In the genomic region with DNA sequence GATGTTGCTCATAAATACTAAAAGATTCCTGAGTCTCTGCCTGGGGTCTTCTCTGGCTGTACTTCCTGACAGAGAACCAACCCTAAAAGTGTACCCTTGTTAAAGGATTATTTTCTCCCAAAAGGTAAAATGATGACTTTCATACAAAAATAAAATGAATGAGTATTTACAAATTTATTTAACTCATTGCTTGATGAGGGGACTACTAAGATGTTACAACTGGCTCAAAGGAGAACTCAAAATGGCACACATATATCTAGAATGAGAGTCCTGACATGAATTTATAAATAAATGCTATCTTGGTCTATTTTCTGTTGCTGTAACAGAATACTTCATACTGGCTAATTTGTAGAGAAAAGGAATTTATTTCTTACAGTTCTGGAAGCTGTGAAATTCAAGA, we compare ENCODE assay signal across 40 cellular contexts. TPM values are rescaled to one million over a fixed set of nuclear protein-coding genes. Genes with fewer than 3 reads are reported as not detected.
"Had no signal": no experiment of that assay in that cellular context is flagged by ENCODE, and none has a peak within 500 bp of the region (broad histone marks: within the 10 kb centered on the region; RNA-seq: fewer than 3 reads in every experiment).

No MANE protein-coding gene starts in this region.

- DNase-seq: Kasumi-1, MG63, MM.1S, MV-4-11, NCI-H1048, NCI-H1092, NCI-H1092 treated with DMSO at 0.1 percent for 48 hours, NCI-H1105, NCI-H1105 treated with DMSO at 0.1 percent for 48 hours, NCI-H1417, NCI-H1417 treated with DMSO at 0.1 percent for 48 hours, NCI-H1436, NCI-H1436 treated with DMSO at 0.1 percent for 48 hours, NCI-H146, NCI-H1694, NCI-H1694 treated with DMSO at 0.1 percent for 48 hours, NCI-H187, NCI-H187 treated with DMSO at 0.1 percent for 48 hours, NCI-H1930, NCI-H2029, NCI-H2029 treated with DMSO at 0.1 percent for 48 hours, NCI-H2081, NCI-H2081 treated with DMSO at 0.1 percent for 48 hours, NCI-H2107, NCI-H2171, NCI-H2171 treated with DMSO at 0.1 percent for 48 hours, NCI-H2227 treated with DMSO at 0.1 percent for 48 hours, NCI-H226, NCI-H345, NCI-H446, NCI-H446 treated with DMSO at 0.1 percent for 48 hours, NCI-H510A, NCI-H510A treated with DMSO at 0.1 percent for 48 hours, NCI-H524, NCI-H524 treated with DMSO at 0.1 percent for 48 hours, NCI-H526 had no signal

- H3K36me3 ChIP-seq: MG63 had no signal

- H3K27me3 ChIP-seq: MG63 had no signal

- H3K4me3 ChIP-seq: MG63 had no signal

RNA-seq across cellular contexts. Expression of a gene that starts 30.5 kb away (rescaled TPM):
- total RNA-seq: LHCN-M2, M059J, MCF 10A, NCI-H460 had no signal
